Comparison of ENCODE assay signal across 16 cellular contexts in genomic region chr4:153045111-153045982, GRCh38.
DNase-seq lines count a peak whose midpoint lies in the region; ATAC-seq and TF ChIP-seq lines count a peak whose summit lies in the region.
"Had no signal": no experiment of that assay in that cellular context is flagged by ENCODE, and none has a peak within 500 bp of the region (broad histone marks: within the 10 kb centered on the region; RNA-seq: fewer than 3 reads in every experiment).

No MANE protein-coding gene starts in this region.

- DNase-seq in T-helper 17 cell (no peak), naive B cell (peak; percentile 66), thyroid gland (no peak), hippocampal formation (lab: John Stamatoyannopoulos, UW) (no peak), right lobe of liver (no peak)
- no peak for DNase-seq in activated effector memory CD4-positive, alpha-beta T cell treated with Interleukin-2 at 50 U/mL for 16 hours
- DNase-seq: activated CD4-positive, alpha-beta T cell treated with anti-CD3 and anti-CD28 coated beads for 36 hours; amniotic stem cell; dermis blood vessel endothelial cell; NCI-H2081 treated with DMSO at 0.1 percent for 48 hours had no signal

- no peak for TF ChIP-seq CTCF in thyroid gland (IDR thresholded peaks at IDR 0.05)
- no peak for TF ChIP-seq CTCF in right lobe of liver (IDR thresholded peaks at IDR 0.05)

- 80 to 84% methylated on average over 4 of the region's 4 CpGs for WGBS in thyroid gland, 2 donors
- WGBS in right lobe of liver (ENCODE audit: insufficient coverage, low coverage, low lambda C conversion rate, missing lambda C conversion rate): 68% methylated on average over 4 of the region's 4 CpGs

- H3K4me1 ChIP-seq in thyroid gland: no peaks in the 10 kb centered on the region
- H3K4me1 ChIP-seq in right lobe of liver: no peaks in the 10 kb centered on the region
- H3K4me1 ChIP-seq: BLaER1 had no signal

- no peaks in the 10 kb centered on the region for H3K36me3 Mint-ChIP-seq in T-helper 17 cell (ENCODE audit: low read depth)
- H3K36me3 Mint-ChIP-seq in naive B cell: peaks cover 0 to under 1% of the 10 kb centered on the region in 2 donors

- ATAC-seq in GM19395 (IDR thresholded peaks at IDR 0.05; ENCODE audit: unreplicated experiment): peak; percentile 66
- peak; percentile 46 for ATAC-seq in HG03520 (IDR thresholded peaks at IDR 0.05; ENCODE audit: unreplicated experiment)
- peak; percentile 25 for ATAC-seq in T-helper 17 cell
- ATAC-seq in naive B cell (ENCODE audit: low read depth in 2 of 2): peak; percentile 96 to 98
- no peak for ATAC-seq in right lobe of liver
- ATAC-seq: activated CD4-positive, alpha-beta T cell treated with anti-CD3 and anti-CD28 coated beads for 36 hours had no signal

- H3K4me3 ChIP-seq in thyroid gland (replicated peaks in 1 of 3) (no peak overlapping the region), right lobe of liver (no peak overlapping the region)
- H3K4me3 ChIP-seq: BLaER1, lung, SK-N-MC had no signal

- H3K36me3 ChIP-seq in thyroid gland: no peaks in the 10 kb centered on the region
- no peaks in the 10 kb centered on the region for H3K36me3 ChIP-seq in right lobe of liver
- H3K36me3 ChIP-seq: BLaER1, neutrophil had no signal

- H3K9me3 ChIP-seq in T-helper 17 cell (ENCODE audit: control insufficient read depth, low read length, poor library complexity, severe bottlenecking): no peaks in the 10 kb centered on the region
- no peaks in the 10 kb centered on the region for H3K9me3 ChIP-seq in thyroid gland
- no peaks in the 10 kb centered on the region for H3K9me3 ChIP-seq in right lobe of liver
- H3K9me3 ChIP-seq: BLaER1, neutrophil had no signal

- H3K4me1 Mint-ChIP-seq in T-helper 17 cell (no peaks in the 10 kb centered on the region), naive B cell (peaks cover 22 to 39% (median 38%) of the 10 kb centered on the region in 3 donors)
- H3K4me1 Mint-ChIP-seq: activated CD4-positive, alpha-beta T cell treated with anti-CD3 and anti-CD28 coated beads for 36 hours had no signal

- H3K27ac Mint-ChIP-seq in T-helper 17 cell: no peak overlapping the region
- H3K27ac Mint-ChIP-seq in naive B cell: peak overlapping the region; percentile 58 to 92 (median 90)
- H3K27ac Mint-ChIP-seq: activated CD4-positive, alpha-beta T cell treated with anti-CD3 and anti-CD28 coated beads for 36 hours had no signal

- no peaks in the 10 kb centered on the region for H3K27me3 ChIP-seq in thyroid gland
- H3K27me3 ChIP-seq in right lobe of liver: no peaks in the 10 kb centered on the region
- H3K27me3 ChIP-seq: BLaER1, neutrophil had no signal

- no peak overlapping the region for H3K27ac ChIP-seq in thyroid gland
- H3K27ac ChIP-seq in right lobe of liver: no peak overlapping the region
- H3K27ac ChIP-seq: BLaER1, neutrophil, SK-N-MC had no signal

- H3K4me3 Mint-ChIP-seq in T-helper 17 cell: no peak overlapping the region
- peak overlapping the region in 7 of 8 donors; percentile 38 to 79 (median 65) for H3K4me3 Mint-ChIP-seq in naive B cell
- H3K4me3 Mint-ChIP-seq: activated CD4-positive, alpha-beta T cell treated with anti-CD3 and anti-CD28 coated beads for 36 hours had no signal

- peaks cover 24% of the 10 kb centered on the region for H3K27me3 Mint-ChIP-seq in T-helper 17 cell
- no peaks in the 10 kb centered on the region for H3K27me3 Mint-ChIP-seq in naive B cell

- TF ChIP-seq POLR2A in thyroid gland (IDR thresholded peaks at IDR 0.05) (no peak), right lobe of liver (IDR thresholded peaks at IDR 0.05) (no peak)

- intact Hi-C loops in thyroid gland (cut with DNase I) (no loop called here), right lobe of liver (cut with DNase I) (no loop called here)

- H3K9me3 Mint-ChIP-seq in naive B cell: peaks cover 0 to 19% (median 4%) of the 10 kb centered on the region in 7 donors

Comparison
In these comparisons a context has a peak if more than half of its experiments do, and no peak if none do; other contexts are left out.
1. ATAC-seq: peak in GM19395 (single experiment), HG03520 (single experiment), T-helper 17 cell (single experiment) and naive B cell (2 of 2); none in right lobe of liver (0 of 4).